In the genomic region with DNA sequence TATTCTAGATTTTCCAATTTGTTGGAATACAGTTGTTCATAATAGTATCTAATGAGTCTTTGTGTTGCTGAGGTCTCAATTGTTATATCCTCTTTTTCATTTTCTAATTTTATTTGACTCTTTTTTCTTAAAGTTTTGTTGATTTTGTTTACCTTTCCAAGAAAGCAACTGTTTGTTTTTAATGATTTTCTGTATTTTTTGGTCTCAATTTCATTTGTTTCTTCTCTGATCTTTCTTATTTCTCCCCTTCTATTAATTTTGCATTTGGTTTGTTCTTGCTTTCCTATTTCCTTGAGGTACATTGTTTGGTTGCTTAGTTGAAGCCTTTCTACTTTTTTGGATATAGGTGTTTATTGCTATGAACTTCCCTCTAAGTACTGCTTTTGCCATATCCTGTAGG, we compare ENCODE assay signal across 12 cellular contexts. TPM values are rescaled to one million over a fixed set of nuclear protein-coding genes. Genes with fewer than 3 reads are reported as not detected.
"Had no signal": no experiment of that assay in that cellular context is flagged by ENCODE, and none has a peak within 500 bp of the region (broad histone marks: within the 10 kb centered on the region; RNA-seq: fewer than 3 reads in every experiment).

No MANE protein-coding gene starts in this region.

- H3K9me3 ChIP-seq: HAP-1 had no signal

- ATAC-seq: GM23338, HCT116 had no signal

- H3K9ac ChIP-seq: GM23248 had no signal

- H3K4me2 ChIP-seq: GM23338 had no signal

- H3K27ac ChIP-seq: GM23248 had no signal

- H2AFZ ChIP-seq: GM23248, GM23338 had no signal

- H3K4me1 ChIP-seq: HAP-1 had no signal

- DNase-seq: GM23248, GOT3, H7, H9, HCEC 1CT, HFFc6 had no signal

- H3K4me3 ChIP-seq: GM23248, GM23338, HAP-1 had no signal

- H3K36me3 ChIP-seq: HAP-1 had no signal

- FAIRE-seq: H1, H54 had no signal

RNA-seq across cellular contexts. Expression of a gene that starts 5.2 kb away (rescaled TPM):
- total RNA-seq: GM23248, H4, HFFc6 had no signal
- polyA plus RNA-seq: GM23248 had no signal

RNA-seq across cellular contexts. Expression of a gene that starts 21.6 kb away (rescaled TPM):
- total RNA-seq: GM23248, H4, H9, HFFc6 had no signal
- polyA plus RNA-seq: GM23248 had no signal

RNA-seq across cellular contexts. Expression of a gene that starts 40.7 kb away (rescaled TPM):
- total RNA-seq: GM23248, GM23338, H1, H4, H7, H9, HFFc6 had no signal
- polyA plus RNA-seq: GM23248, GM23338, H1 had no signal
